ENCODE assay signal across 8 cellular contexts in the genomic region with DNA sequence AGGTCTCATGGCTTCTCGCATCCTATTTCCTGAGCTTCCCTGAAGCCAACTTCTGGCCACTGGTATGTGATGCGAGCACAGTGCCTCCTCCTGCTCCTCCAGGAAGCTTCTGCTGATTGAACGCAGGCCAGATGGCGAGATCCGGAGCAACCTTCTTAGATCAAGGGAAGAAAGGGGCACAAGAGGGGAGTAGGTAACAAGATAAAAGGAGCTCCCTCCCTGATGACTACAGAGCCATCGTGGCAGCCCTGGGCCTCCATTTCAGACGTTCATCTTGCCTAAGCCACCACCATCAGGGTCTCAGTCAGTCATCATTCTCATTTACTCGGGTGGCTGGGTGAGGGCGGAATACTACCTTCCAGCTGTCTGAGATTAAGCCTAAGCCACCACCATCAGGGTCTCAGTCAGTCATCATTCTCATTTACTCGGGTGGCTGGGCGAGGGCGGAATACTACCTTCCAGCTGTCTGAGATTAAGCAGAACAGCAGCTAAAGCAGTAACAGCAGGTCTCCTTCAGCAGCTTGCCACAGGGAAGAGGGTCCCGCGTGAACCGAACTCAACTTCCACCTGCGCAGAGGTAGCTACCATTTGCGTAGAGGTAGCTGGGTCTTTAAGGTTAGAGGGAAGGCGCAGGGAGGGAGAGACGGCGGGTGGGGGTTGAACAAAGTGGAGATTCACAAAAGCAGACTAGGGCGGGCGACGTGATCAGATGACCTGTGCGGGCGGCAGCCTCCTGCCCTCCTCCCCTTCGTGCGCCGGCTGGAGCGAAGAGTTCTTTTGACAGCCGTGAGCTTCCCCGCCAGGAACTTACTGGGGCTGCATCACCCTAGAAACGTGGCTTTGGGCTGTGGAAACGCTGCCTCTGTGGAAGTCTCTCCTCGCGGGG. TPM values are rescaled to one million over a fixed set of nuclear protein-coding genes. Genes with fewer than 3 reads are reported as not detected.
DNase-seq lines count a peak whose midpoint lies in the region; ATAC-seq and TF ChIP-seq lines count a peak whose summit lies in the region.

No MANE protein-coding gene starts in this region.

- H3K4me1 ChIP-seq in CD4-positive, CD25-positive, alpha-beta regulatory T cell (ENCODE audit: control insufficient read depth, insufficient read depth, low read length, poor library complexity, severe bottlenecking): peaks cover 39% of the 10 kb centered on the region

- H3K36me3 ChIP-seq in CD4-positive, CD25-positive, alpha-beta regulatory T cell (ENCODE audit: control insufficient read depth, insufficient read depth, low read length): peaks cover 14% of the 10 kb centered on the region
- peaks cover 10% of the 10 kb centered on the region; the same call in 1 of the 2 replicates for H3K36me3 ChIP-seq in SU-DHL-6 (ENCODE audit: low read length)

- peaks cover 10% of the 10 kb centered on the region for H3F3A ChIP-seq in SU-DHL-6 (ENCODE audit: insufficient read depth)

- no peak for TF ChIP-seq CTCF in SU-DHL-6 (IDR thresholded peaks at IDR 0.05; ENCODE audit: insufficient read depth, low read length, poor library complexity, severe bottlenecking)

- H3K9ac ChIP-seq in SU-DHL-6 (ENCODE audit: low read length): peak overlapping the region; percentile 95

- no peaks in the 10 kb centered on the region for H3K9me2 ChIP-seq in SU-DHL-6 (replicated peaks; ENCODE audit: insufficient read depth, low read length)

- peak; percentile 57 to 88 (median 76) for DNase-seq in CD4-positive, CD25-positive, alpha-beta regulatory T cell
- DNase-seq in amniotic epithelial cell (ENCODE audit: low read depth) (peak; percentile 60), hepatic stellate cell (ENCODE audit: low spot score) (peak; percentile 41), skeletal muscle cell (ENCODE audit: low read depth) (no peak), EL (no peak)

- peak overlapping the region; percentile 98 to 99 (median 98) for H3K27ac Mint-ChIP-seq in CD4-positive, CD25-positive, alpha-beta regulatory T cell

- H3K4me3 Mint-ChIP-seq in CD4-positive, CD25-positive, alpha-beta regulatory T cell: peak overlapping the region; percentile 94 to 99 (median 98)

- H3K36me3 Mint-ChIP-seq in CD4-positive, CD25-positive, alpha-beta regulatory T cell: peaks cover 21% of the 10 kb centered on the region

- H2AFZ ChIP-seq in SU-DHL-6 (ENCODE audit: low read depth, low read length, severe bottlenecking): peak overlapping the region; percentile 61

- no peaks in the 10 kb centered on the region for H3K27me3 ChIP-seq in CD4-positive, CD25-positive, alpha-beta regulatory T cell (ENCODE audit: control insufficient read depth, insufficient read depth, low read length)
- no peaks in the 10 kb centered on the region for H3K27me3 ChIP-seq in SU-DHL-6 (ENCODE audit: low read length)

- no peaks in the 10 kb centered on the region for H4K20me1 ChIP-seq in SU-DHL-6 (ENCODE audit: low read depth, low read length)

- peak overlapping the region; percentile 89 for H3K4me3 ChIP-seq in CD4-positive, CD25-positive, alpha-beta regulatory T cell (ENCODE audit: low read depth, low read length)
- peak overlapping the region; percentile 77 for H3K4me3 ChIP-seq in SU-DHL-6 (ENCODE audit: insufficient read depth, low read length, poor library complexity, severe bottlenecking)
- peak overlapping the region; percentile 76 for H3K4me3 ChIP-seq in skeletal muscle cell (ENCODE audit: low read depth, low read length)

- no peaks in the 10 kb centered on the region for H3K27me3 Mint-ChIP-seq in CD4-positive, CD25-positive, alpha-beta regulatory T cell

- peaks cover 0 to 3% of the 10 kb centered on the region in 2 experiments for H3K9me3 ChIP-seq in CD4-positive, CD25-positive, alpha-beta regulatory T cell (ENCODE audit: control insufficient read depth in 2 of 2, low read length in 2 of 2)
- no peaks in the 10 kb centered on the region for H3K9me3 ChIP-seq in SU-DHL-6 (ENCODE audit: insufficient read depth, low read length)

- peaks cover 5 to 59% (median 38%) of the 10 kb centered on the region in 4 donors for H3K4me1 Mint-ChIP-seq in CD4-positive, CD25-positive, alpha-beta regulatory T cell

- peaks cover 31% of the 10 kb centered on the region for H3K79me2 ChIP-seq in SU-DHL-6 (ENCODE audit: insufficient read depth, low read length)

- peaks cover 0 to 5% (median 0%) of the 10 kb centered on the region in 7 donors for H3K9me3 Mint-ChIP-seq in CD4-positive, CD25-positive, alpha-beta regulatory T cell

- H3K4me2 ChIP-seq in SU-DHL-6 (ENCODE audit: low read depth, low read length, poor library complexity, severe bottlenecking): peak overlapping the region; percentile 90

- ATAC-seq in CD4-positive, CD25-positive, alpha-beta regulatory T cell (ENCODE audit: low read depth in 2 of 2): peak; percentile 72 to 76
- peak; percentile 51 for ATAC-seq in GM19351 (IDR thresholded peaks at IDR 0.05; ENCODE audit: unreplicated experiment)
- peak; percentile 21 for ATAC-seq in HG03469 (IDR thresholded peaks at IDR 0.05; ENCODE audit: unreplicated experiment)

- H3K27ac ChIP-seq in CD4-positive, CD25-positive, alpha-beta regulatory T cell (ENCODE audit: insufficient read depth, low read length, poor library complexity, severe bottlenecking): peak overlapping the region; percentile 95
- H3K27ac ChIP-seq in SU-DHL-6 (ENCODE audit: low read depth, low read length): peak overlapping the region; percentile 81

RNA-seq across cellular contexts. Expression of a gene that starts 27.9 kb away (rescaled TPM):
- total RNA-seq in CD4-positive, CD25-positive, alpha-beta regulatory T cell: 106 TPM
- 100 to 1,000 TPM; 171 to 210 (median 194) TPM for polyA plus RNA-seq in CD4-positive, CD25-positive, alpha-beta regulatory T cell

RNA-seq across cellular contexts. Expression of a gene that starts 30.6 kb away (rescaled TPM):
- 21.5 TPM for total RNA-seq in CD4-positive, CD25-positive, alpha-beta regulatory T cell
- polyA plus RNA-seq in CD4-positive, CD25-positive, alpha-beta regulatory T cell: 10 to 100 TPM; 21.4 to 31.2 (median 24.8) TPM

Comparison
In these comparisons a context has a peak if more than half of its experiments do, and no peak if none do; other contexts are left out.
1. ATAC-seq: peak in every context shown above with its lines; median percentile 74 in CD4-positive, CD25-positive, alpha-beta regulatory T cell; 51 in GM19351; 21 in HG03469.
2. DNase-seq: peak in CD4-positive, CD25-positive, alpha-beta regulatory T cell (3 of 3), amniotic epithelial cell (single experiment) and hepatic stellate cell (single experiment); none in skeletal muscle cell (single experiment) and EL (single experiment).
3. Peak in every context shown above with its lines, with median percentiles within 50 percentile points of each other: H3K4me3 ChIP-seq.